ENCODE assay signal across 21 cellular contexts in the genomic region with DNA sequence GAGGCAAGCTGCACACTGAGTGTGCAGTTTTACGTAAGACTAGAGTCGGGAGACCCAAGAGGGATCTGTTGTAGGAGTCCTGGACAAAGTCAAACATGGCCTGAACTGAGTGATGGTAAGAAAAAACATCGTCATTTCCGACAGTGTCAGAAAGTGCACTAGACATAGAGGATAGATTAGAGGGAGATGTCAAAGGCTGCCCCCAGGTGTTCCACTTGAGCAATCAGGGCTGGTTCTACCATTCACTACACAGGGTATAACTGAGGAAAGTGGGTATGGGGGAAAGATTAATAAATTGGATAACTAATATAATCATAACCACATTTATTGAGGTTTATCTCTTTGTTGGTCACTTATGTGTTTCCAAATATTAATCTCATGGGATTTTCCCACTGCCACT.
"Had no signal": no experiment of that assay in that cellular context is flagged by ENCODE, and none has a peak within 500 bp of the region (broad histone marks: within the 10 kb centered on the region; RNA-seq: fewer than 3 reads in every experiment).

No MANE protein-coding gene starts in this region.

- H3K9me3 ChIP-seq: adrenal gland, breast epithelium, gastroesophageal sphincter, thoracic aorta, upper lobe of right lung had no signal

- H3K79me2 ChIP-seq: parathyroid adenoma had no signal

- H3K27ac ChIP-seq: adrenal gland, breast epithelium, coronary artery, gastroesophageal sphincter, parathyroid adenoma, sigmoid colon, spleen, thoracic aorta, upper lobe of right lung, VCaP had no signal

- FAIRE-seq: astrocyte, endometrium, islet of Langerhans had no signal

- H3K36me3 ChIP-seq: adrenal gland, breast epithelium, gastroesophageal sphincter, sigmoid colon, spleen, thoracic aorta, upper lobe of right lung had no signal

- H3K9ac ChIP-seq: parathyroid adenoma had no signal

- H3K27me3 ChIP-seq: adrenal gland, breast epithelium, gastroesophageal sphincter, sigmoid colon, spleen, upper lobe of right lung had no signal

- DNase-seq: activated CD4-positive, alpha-beta T cell treated with anti-CD3 and anti-CD28 coated beads for 1 hour; activated CD4-positive, alpha-beta T cell treated with anti-CD3 and anti-CD28 coated beads, Interleukin-2, amount 50 U/mL, for 48 hours; activated gamma-delta T cell treated with Interleukin-2 at 50 U/mL for 16 hours; adrenal gland; left cardiac atrium; mesendoderm; natural killer cell; sigmoid colon; spleen; stimulated activated naive B cell treated with anti-CD40 and anti-IgM and Interleukin-4, amounts not matched to agents 10 μg/mL and 1 μg/mL and 100 μg/mL, for 72 hours; upper lobe of right lung had no signal

- H2AFZ ChIP-seq: parathyroid adenoma had no signal

- H3K4me3 ChIP-seq: adrenal gland, breast epithelium, coronary artery, gastroesophageal sphincter, sigmoid colon, spleen, thoracic aorta, upper lobe of right lung had no signal

- H3K4me1 ChIP-seq: adrenal gland, breast epithelium, gastroesophageal sphincter, parathyroid adenoma, spleen, upper lobe of right lung had no signal

- ATAC-seq: activated naive CD4-positive, alpha-beta T cell treated with anti-CD3 and anti-CD28 coated beads, Interleukin-2, amount 50 U/mL, for 72 hours; gastroesophageal sphincter; left cardiac atrium; natural killer cell; stimulated activated naive B cell treated with anti-CD40 and anti-IgM and Interleukin-4, amounts not matched to agents 10 μg/mL and 1 μg/mL and 100 μg/mL, for 72 hours; upper lobe of right lung had no signal
